ENCODE assay signal across 17 cellular contexts in genomic region chr12:52788876-52789636, GRCh38. TPM values are rescaled to one million over a fixed set of nuclear protein-coding genes. Genes with fewer than 3 reads are reported as not detected.
"Had no signal": no experiment of that assay in that cellular context is flagged by ENCODE, and none has a peak within 500 bp of the region (broad histone marks: within the 10 kb centered on the region; RNA-seq: fewer than 3 reads in every experiment).

No MANE protein-coding gene starts in this region.

- H3K9me3 ChIP-seq: heart right ventricle had no signal

- H3K36me3 Mint-ChIP-seq: naive B cell had no signal

- H3K27ac ChIP-seq: heart right ventricle had no signal

- H3K27ac Mint-ChIP-seq: naive B cell had no signal

- H3K36me3 ChIP-seq: heart right ventricle had no signal

- ATAC-seq: heart right ventricle had no signal

- DNase-seq: effector memory CD4-positive, alpha-beta T cell; heart right ventricle; kidney glomerular epithelial cell; mesendoderm; naive B cell; stimulated activated CD4-positive, alpha-beta T cell treated with anti-CD3 and anti-CD28 coated beads, Interleukin-2, amount 100 ng/mL, for 48 hours; stimulated activated naive CD4-positive, alpha-beta T cell treated with Interleukin-2 at 50 U/mL for 16 hours; trophoblast cell had no signal

RNA-seq across cellular contexts. Expression of gene KRT3, which starts 6.9 kb away (rescaled TPM):
- total RNA-seq: fibroblast of lung, frontal cortex, heart right ventricle, liver, lung microvascular endothelial cell, omental fat pad, pulmonary artery endothelial cell, urinary bladder had no signal
- polyA plus RNA-seq: fibroblast of lung, heart right ventricle, liver, small intestine, urinary bladder had no signal

RNA-seq across cellular contexts. Expression of gene KRT76, which starts 11.9 kb away (rescaled TPM):
- total RNA-seq: fibroblast of lung, frontal cortex, glomerular endothelial cell, heart right ventricle, liver, lung microvascular endothelial cell, omental fat pad, pulmonary artery endothelial cell, urinary bladder had no signal
- polyA plus RNA-seq: fibroblast of lung, heart right ventricle, liver, small intestine, urinary bladder had no signal

RNA-seq across cellular contexts. Expression of gene KRT4, which starts 24.9 kb away (rescaled TPM):
- total RNA-seq: frontal cortex, glomerular endothelial cell, heart right ventricle, lung microvascular endothelial cell, omental fat pad, pulmonary artery endothelial cell had no signal
- polyA plus RNA-seq: urinary bladder had no signal

RNA-seq across cellular contexts. Expression of gene KRT79, which starts 45.1 kb away (rescaled TPM):
- total RNA-seq: fibroblast of lung, frontal cortex, heart right ventricle, liver, lung microvascular endothelial cell, pulmonary artery endothelial cell, urinary bladder had no signal
- polyA plus RNA-seq: fibroblast of lung, liver, urinary bladder had no signal

RNA-seq across cellular contexts. Expression of gene KRT78, which starts 59.7 kb away (rescaled TPM):
- total RNA-seq: fibroblast of lung, frontal cortex, glomerular endothelial cell, heart right ventricle, liver, lung microvascular endothelial cell, pulmonary artery endothelial cell, urinary bladder had no signal
- polyA plus RNA-seq: fibroblast of lung, urinary bladder had no signal
